ENCODE assay signal across 9 cellular contexts in genomic region chr5:96146675-96147074, GRCh38.
DNase-seq lines count a peak whose midpoint lies in the region; ATAC-seq, FAIRE-seq and TF ChIP-seq lines count a peak whose summit lies in the region.
"Had no signal": no experiment of that assay in that cellular context is flagged by ENCODE, and none has a peak within 500 bp of the region (broad histone marks: within the 10 kb centered on the region; RNA-seq: fewer than 3 reads in every experiment).

No MANE protein-coding gene starts in this region.

- H3K27me3 ChIP-seq in naive thymus-derived CD4-positive, alpha-beta T cell (ENCODE audit: control insufficient read depth in 2 of 2, insufficient read depth in 2 of 2, low read length in 2 of 2): no peaks in the 10 kb centered on the region

- H3K9me3 Mint-ChIP-seq in naive thymus-derived CD4-positive, alpha-beta T cell: no peaks in the 10 kb centered on the region
- H3K9me3 Mint-ChIP-seq: brain had no signal

- ATAC-seq in GM21381 (IDR thresholded peaks at IDR 0.05; ENCODE audit: unreplicated experiment): peak; percentile 59
- ATAC-seq in naive thymus-derived CD4-positive, alpha-beta T cell: peak; percentile 91

- H3K36me3 Mint-ChIP-seq in naive thymus-derived CD4-positive, alpha-beta T cell: no peaks in the 10 kb centered on the region
- H3K36me3 Mint-ChIP-seq: brain had no signal

- no peak overlapping the region for H3K4me3 ChIP-seq in cardiac fibroblast (replicated peaks in 1 of 2; ENCODE audit: low read depth in 2 of 2, low read length in 2 of 2)
- H3K4me3 ChIP-seq in naive thymus-derived CD4-positive, alpha-beta T cell (ENCODE audit: low read length): no peak overlapping the region

- H3K27ac ChIP-seq in naive thymus-derived CD4-positive, alpha-beta T cell (ENCODE audit: low read depth, low read length): no peak overlapping the region

- no peak for TF ChIP-seq CTCF in cardiac fibroblast (IDR thresholded peaks at IDR 0.05; ENCODE audit: low read depth, low read length)

- peaks cover 0 to 7% (median 2%) of the 10 kb centered on the region in 5 donors for H3K27me3 Mint-ChIP-seq in naive thymus-derived CD4-positive, alpha-beta T cell

- no peaks in the 10 kb centered on the region for H3K36me3 ChIP-seq in naive thymus-derived CD4-positive, alpha-beta T cell (ENCODE audit: control insufficient read depth in 2 of 3, insufficient read depth in 3 of 3, low read length in 3 of 3)

- CTCF ChIA-PET in naive thymus-derived CD4-positive, alpha-beta T cell (lab: Charles Lee): no interaction called here

- POLR2A ChIA-PET in naive thymus-derived CD4-positive, alpha-beta T cell (lab: Charles Lee): no interaction called here

- in situ Hi-C loops in KBM-7 (cut with MboI; ENCODE audit: low pct_unique_long_range_greater_than_20kb, low sequenced_read_pairs): no loop called here

- no peaks in the 10 kb centered on the region for H3K9me3 ChIP-seq in naive thymus-derived CD4-positive, alpha-beta T cell (ENCODE audit: control insufficient read depth in 2 of 3, low read length in 3 of 3)

- intact Hi-C loops in naive thymus-derived CD4-positive, alpha-beta T cell (cut with micrococcal nuclease): no loop called here

- H3K4me1 Mint-ChIP-seq in naive thymus-derived CD4-positive, alpha-beta T cell: peaks cover 0 to 3% (median 0%) of the 10 kb centered on the region in 7 donors
- H3K4me1 Mint-ChIP-seq: brain had no signal

- no peak overlapping the region for H3K4me3 Mint-ChIP-seq in naive thymus-derived CD4-positive, alpha-beta T cell
- H3K4me3 Mint-ChIP-seq: brain had no signal

- no peaks in the 10 kb centered on the region for H3K4me1 ChIP-seq in naive thymus-derived CD4-positive, alpha-beta T cell (ENCODE audit: control insufficient read depth in 2 of 2, insufficient read depth in 2 of 2, low read length in 2 of 2)

- FAIRE-seq in urothelium cell line (lab: Jason Lieb, UNC): no peak

- peak; percentile 57 for DNase-seq in DMS 273 (lab: John Stamatoyannopoulos, UW; ENCODE audit: unreplicated experiment)
- DNase-seq in KBM-7: peak; percentile 20
- peak; percentile 63 to 82 for DNase-seq in cardiac fibroblast (ENCODE audit: low read depth in 2 of 2)
- no peak for DNase-seq in naive thymus-derived CD4-positive, alpha-beta T cell
- DNase-seq in activated CD8-positive, alpha-beta memory T cell treated with anti-CD3 and anti-CD28 coated beads, Interleukin-2, amount 50 U/mL, for 4 hours: no peak
- DNase-seq in urothelium cell line (ENCODE audit: low spot score): no peak
- no peak for DNase-seq in NCI-H526 treated with DMSO at 0.1 percent for 48 hours (lab: John Stamatoyannopoulos, UW)

- no peak overlapping the region for H3K27ac Mint-ChIP-seq in naive thymus-derived CD4-positive, alpha-beta T cell
- H3K27ac Mint-ChIP-seq: brain had no signal

Comparison
In these comparisons a context has a peak if more than half of its experiments do, and no peak if none do; other contexts are left out.
1. DNase-seq: peak in DMS 273 (single experiment), KBM-7 (single experiment) and cardiac fibroblast (2 of 2); none in naive thymus-derived CD4-positive, alpha-beta T cell (0 of 9), activated CD8-positive, alpha-beta memory T cell treated with anti-CD3 and anti-CD28 coated beads, Interleukin-2, amount 50 U/mL, for 4 hours (single experiment), urothelium cell line (single experiment) and NCI-H526 treated with DMSO at 0.1 percent for 48 hours (single experiment).